In the genomic region with DNA sequence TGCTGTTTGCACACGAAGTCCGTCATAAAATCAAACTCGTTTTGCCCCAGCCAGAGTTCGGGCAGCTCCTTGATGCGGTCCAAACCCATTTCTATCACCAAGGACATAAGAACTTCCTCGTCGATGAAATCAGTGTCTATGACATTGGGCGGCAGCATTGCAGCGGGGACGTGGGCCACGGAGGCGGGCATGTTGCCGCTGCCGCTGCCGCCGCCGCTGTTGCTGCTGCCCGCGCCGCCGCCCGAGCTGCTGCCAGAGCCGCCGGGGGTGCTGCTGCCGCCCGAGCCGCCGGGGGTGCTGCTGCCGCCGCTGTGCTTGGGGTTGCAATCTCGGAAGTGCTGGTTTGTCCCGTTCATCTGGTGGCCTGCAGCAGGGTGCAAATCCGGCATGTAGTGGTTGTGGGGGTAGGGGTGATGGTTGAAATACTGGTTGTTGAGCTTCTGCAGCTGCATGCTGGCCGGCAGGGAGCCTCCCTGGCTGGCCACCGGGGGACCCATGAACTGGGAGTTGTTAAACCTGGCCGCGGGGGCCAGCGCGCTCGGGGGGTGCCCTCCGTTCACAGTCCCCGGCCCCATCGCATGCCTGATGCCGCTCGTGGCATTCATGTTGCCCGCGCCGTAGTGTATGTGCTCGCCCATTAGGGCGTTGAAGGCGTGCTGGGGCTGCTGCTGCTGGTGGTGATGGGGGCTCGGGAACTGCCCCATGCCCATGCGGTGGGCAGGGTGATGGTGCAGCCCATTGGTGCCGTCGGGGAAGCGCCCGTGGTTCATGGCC, we compare ENCODE assay signal across 8 cellular contexts. TPM values are rescaled to one million over a fixed set of nuclear protein-coding genes. Genes with fewer than 3 reads are reported as not detected.
DNase-seq lines count a peak whose midpoint lies in the region; ATAC-seq and TF ChIP-seq lines count a peak whose summit lies in the region.

No MANE protein-coding gene starts in this region.

- H3K27me3 Mint-ChIP-seq in activated CD8-positive, alpha-beta T cell treated with anti-CD3 and anti-CD28 coated beads for 36 hours = no peaks in the 10 kb centered on the region

- CTCF ChIA-PET in activated CD8-positive, alpha-beta T cell treated with anti-CD3 and anti-CD28 coated beads for 36 hours (lab: Charles Lee) = interaction anchor here (0.7 to 4.8 kb wide), 19 partner anchors 8 to 557 kb away, joined by 3 to 87 read pairs (median 3); no protein-coding TSS in a partner anchor

- DNase-seq in DMS79 treated with DMSO at 0.1 percent for 48 hours (lab: John Stamatoyannopoulos, UW) (peak; percentile 45), DMS79 (lab: John Stamatoyannopoulos, UW) (no peak), NCI-H345 (lab: John Stamatoyannopoulos, UW) (peak; percentile 61), mesendoderm (peak; percentile 63)
- peak; percentile 81 for DNase-seq in activated CD8-positive, alpha-beta T cell treated with anti-CD3 and anti-CD28 coated beads for 36 hours
- peak; percentile 63 for DNase-seq in effector CD4-positive, alpha-beta T cell
- DNase-seq in stimulated activated CD8-positive, alpha-beta memory T cell treated with anti-CD3 and anti-CD28 coated beads, Interleukin-15, amount 100 ng/mL, for 24 hours (ENCODE audit: low read depth) = peak; percentile 36

- no peak overlapping the region for H4K8ac ChIP-seq in mesendoderm (ENCODE audit: low read depth, low read length)

- H3K4me1 Mint-ChIP-seq in activated CD8-positive, alpha-beta T cell treated with anti-CD3 and anti-CD28 coated beads for 36 hours (ENCODE audit: low read depth) = peaks cover 41% of the 10 kb centered on the region

- H2BK5ac ChIP-seq in mesendoderm (ENCODE audit: low read length) = peak overlapping the region; percentile 37

- peak overlapping the region; percentile 79 for H3K9ac ChIP-seq in mesendoderm (ENCODE audit: low read length)

- H3K4ac ChIP-seq in mesendoderm (ENCODE audit: low read depth, low read length) = no peak overlapping the region

- no peak overlapping the region for H2BK120ac ChIP-seq in mesendoderm (ENCODE audit: low read depth, low read length)

- H3K79me1 ChIP-seq in mesendoderm (ENCODE audit: low read length) = no peaks in the 10 kb centered on the region

- H3K27ac ChIP-seq in mesendoderm (ENCODE audit: low read depth, low read length) = peak overlapping the region; percentile 74

- peak overlapping the region; percentile 55 for H3K4me2 ChIP-seq in mesendoderm (ENCODE audit: low read length)

- H3K27ac Mint-ChIP-seq in activated CD8-positive, alpha-beta T cell treated with anti-CD3 and anti-CD28 coated beads for 36 hours = peak overlapping the region; percentile 98

- ATAC-seq in HG02798 (IDR thresholded peaks at IDR 0.05; ENCODE audit: poor library complexity, unreplicated experiment) = peak; percentile 22
- ATAC-seq in activated CD8-positive, alpha-beta T cell treated with anti-CD3 and anti-CD28 coated beads for 36 hours = peak; percentile 18

- peaks cover 4% of the 10 kb centered on the region for H3K36me3 ChIP-seq in mesendoderm (ENCODE audit: control insufficient read depth, insufficient read depth, low read length)

- peaks cover 28% of the 10 kb centered on the region for H3K36me3 Mint-ChIP-seq in activated CD8-positive, alpha-beta T cell treated with anti-CD3 and anti-CD28 coated beads for 36 hours (ENCODE audit: low read depth)

- no CpG with 5 or more reads among the region's 57 CpGs for WGBS in mesendoderm (ENCODE audit: extremely low coverage, insufficient coverage, low lambda C conversion rate)

- peaks cover 24% of the 10 kb centered on the region for H3K79me2 ChIP-seq in mesendoderm (ENCODE audit: control insufficient read depth, insufficient read depth, low read length)

- H3K9me3 Mint-ChIP-seq in activated CD8-positive, alpha-beta T cell treated with anti-CD3 and anti-CD28 coated beads for 36 hours = no peaks in the 10 kb centered on the region

- intact Hi-C loops in activated CD8-positive, alpha-beta T cell treated with anti-CD3 and anti-CD28 coated beads for 36 hours (cut with micrococcal nuclease) = loop anchor here (5.0 to 10.0 kb wide), 3 partner anchors 151 to 554 kb away; no protein-coding TSS in a partner anchor

- peak; percentile 35 for TF ChIP-seq CTCF in activated CD8-positive, alpha-beta T cell treated with anti-CD3 and anti-CD28 coated beads for 36 hours (IDR thresholded peaks at IDR 0.05)

- no peaks in the 10 kb centered on the region for H3K27me3 ChIP-seq in mesendoderm (ENCODE audit: insufficient read depth, low read length, poor library complexity)

- H3K4me3 ChIP-seq in mesendoderm (ENCODE audit: low read length) = peak overlapping the region; percentile 54

- peak overlapping the region; percentile 85 for H3K56ac ChIP-seq in mesendoderm (ENCODE audit: low read length)

- peaks cover 13% of the 10 kb centered on the region for H3K4me1 ChIP-seq in mesendoderm (ENCODE audit: control insufficient read depth, low read depth, low read length)

- H3K4me3 Mint-ChIP-seq in activated CD8-positive, alpha-beta T cell treated with anti-CD3 and anti-CD28 coated beads for 36 hours = peak overlapping the region; percentile 86

- peak overlapping the region; percentile 83 for H3K23ac ChIP-seq in mesendoderm (ENCODE audit: low read length)

- H2AK5ac ChIP-seq in mesendoderm (ENCODE audit: low read length) = no peak overlapping the region

- POLR2A ChIA-PET in activated CD8-positive, alpha-beta T cell treated with anti-CD3 and anti-CD28 coated beads for 36 hours (lab: Charles Lee) = interaction anchor here (0.7 to 3.1 kb wide), 26 partner anchors 8 to 481 kb away, joined by 3 to 12 read pairs (median 4); a partner anchor contains a TSS

- H3K18ac ChIP-seq in mesendoderm (ENCODE audit: low read length) = peak overlapping the region; percentile 31

- no peak overlapping the region for H2BK15ac ChIP-seq in mesendoderm (replicated peaks; ENCODE audit: low read depth)

- no peak overlapping the region for H4K5ac ChIP-seq in mesendoderm (ENCODE audit: low read length)

RNA-seq across cellular contexts. Expression of a gene that starts 1.1 kb away (rescaled TPM):
- total RNA-seq in activated CD8-positive, alpha-beta T cell treated with anti-CD3 and anti-CD28 coated beads for 36 hours = 10 to 100 TPM; 37.5 to 39.7 TPM
- 91.4 TPM for polyA plus RNA-seq in mesendoderm (2013, experiment 1 of 2)
- 86.1 TPM for polyA plus RNA-seq in mesendoderm (2013, experiment 2 of 2)
